Comparison of ENCODE assay signal across 14 cellular contexts in the genomic region with DNA sequence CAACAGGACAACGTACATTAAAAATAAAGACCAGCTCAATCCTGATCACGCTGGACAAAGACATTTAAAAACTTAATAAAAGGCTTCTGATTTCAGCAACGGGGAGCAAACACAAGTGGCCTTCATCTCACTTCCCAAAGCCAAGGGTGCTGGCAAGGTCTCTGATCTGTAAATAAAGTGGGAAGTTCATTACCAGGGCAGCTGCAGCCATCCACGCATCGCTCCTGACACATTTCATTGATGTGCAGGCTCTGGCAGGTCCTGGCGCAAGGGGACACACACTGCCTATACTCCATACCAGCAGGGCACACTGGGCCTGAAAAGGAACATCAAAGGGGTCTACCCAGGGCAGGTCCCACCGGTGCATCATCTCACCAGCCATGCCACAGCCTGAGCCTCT.
"Had no signal": no experiment of that assay in that cellular context is flagged by ENCODE, and none has a peak within 500 bp of the region (broad histone marks: within the 10 kb centered on the region; RNA-seq: fewer than 3 reads in every experiment).

No MANE protein-coding gene starts in this region.

- H3K27ac ChIP-seq: coronary artery, ovary, thoracic aorta, uterus had no signal

- H3K27me3 ChIP-seq: gastroesophageal sphincter, ovary, uterus had no signal

- H3K9me3 ChIP-seq: gastroesophageal sphincter, ovary, thoracic aorta, uterus had no signal

- H3K4me3 ChIP-seq: coronary artery, gastroesophageal sphincter, ovary, thoracic aorta, uterus had no signal

- ATAC-seq: gastroesophageal sphincter; stimulated activated naive CD8-positive, alpha-beta T cell treated with anti-CD3 and anti-CD28 coated beads, Interleukin-15, amount 100 ng/mL, for 72 hours had no signal

- DNase-seq: activated T-cell treated with anti-CD3 and anti-CD28 coated beads, Interleukin-2, amount 50 U/mL, for 1 hour; central memory CD4-positive, alpha-beta T cell; effector CD4-positive, alpha-beta T cell; hypothalamus; mesendoderm; ovary; stimulated activated CD4-positive, alpha-beta T cell treated with anti-CD3 and anti-CD28 coated beads, Interleukin-15, amount 100 ng/mL, for 24 hours; stimulated activated CD4-positive, alpha-beta T cell treated with anti-CD3 and anti-CD28 coated beads, Interleukin-4, amount 100 ng/mL, for 24 hours; stimulated activated naive CD8-positive, alpha-beta T cell treated with anti-CD3 and anti-CD28 coated beads, Interleukin-15, amount 100 ng/mL, for 72 hours; T-helper 2 cell; uterus had no signal

- H3K36me3 ChIP-seq: gastroesophageal sphincter, ovary, thoracic aorta, uterus had no signal
